Comparison of ENCODE assay signal across 13 cellular contexts in the genomic region with DNA sequence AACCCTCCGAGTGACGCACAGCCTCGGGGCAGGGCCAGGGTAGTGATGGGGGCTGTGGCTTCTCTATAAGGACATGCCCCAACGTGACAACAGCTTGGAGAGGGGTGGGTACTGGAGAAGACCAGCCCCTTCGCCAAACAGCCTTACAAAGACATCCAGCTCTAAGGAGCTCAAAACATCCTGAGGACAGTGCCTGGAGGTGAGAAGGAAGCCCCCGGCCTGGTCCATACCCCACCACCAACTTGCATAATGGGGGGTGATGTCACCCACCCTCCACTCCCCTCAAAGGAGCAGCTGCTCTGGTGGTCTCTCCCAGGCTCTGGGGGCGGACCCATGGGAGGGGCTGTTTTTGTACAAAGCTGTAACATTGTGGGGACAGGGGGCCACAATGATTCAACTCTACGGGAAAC. TPM values are rescaled to one million over a fixed set of nuclear protein-coding genes. Genes with fewer than 3 reads are reported as not detected.
DNase-seq lines count a peak whose midpoint lies in the region; ATAC-seq and FAIRE-seq lines count a peak whose summit lies in the region.
"Had no signal": no experiment of that assay in that cellular context is flagged by ENCODE, and none has a peak within 500 bp of the region (broad histone marks: within the 10 kb centered on the region; RNA-seq: fewer than 3 reads in every experiment).

No MANE protein-coding gene starts in this region.

- no peaks in the 10 kb centered on the region for H3K9me3 Mint-ChIP-seq in CD8-positive, alpha-beta memory T cell
- H3K9me3 Mint-ChIP-seq in activated CD4-positive, alpha-beta T cell treated with anti-CD3 and anti-CD28 coated beads, Interleukin-2, amount 10 ng/mL, durations not matched to agents 7 days and 5 days = no peaks in the 10 kb centered on the region
- H3K9me3 Mint-ChIP-seq: nephron progenitor cell had no signal

- H3K27me3 ChIP-seq in CD8-positive, alpha-beta memory T cell (ENCODE audit: insufficient read depth, low read length, poor library complexity, severe bottlenecking) = no peaks in the 10 kb centered on the region
- H3K27me3 ChIP-seq: BE2C had no signal

- no peaks in the 10 kb centered on the region for H3K27me3 Mint-ChIP-seq in CD8-positive, alpha-beta memory T cell
- H3K27me3 Mint-ChIP-seq in activated CD4-positive, alpha-beta T cell treated with anti-CD3 and anti-CD28 coated beads, Interleukin-2, amount 10 ng/mL, durations not matched to agents 7 days and 5 days = no peaks in the 10 kb centered on the region

- CTCF ChIA-PET in CD8-positive, alpha-beta memory T cell (lab: Charles Lee) = interaction anchor here (2.7 to 21.1 kb wide), 3 partner anchors 12 to 153 kb away, joined by 11 to 508 read pairs (median 94); no protein-coding TSS in a partner anchor
- CTCF ChIA-PET in activated CD4-positive, alpha-beta T cell treated with anti-CD3 and anti-CD28 coated beads, Interleukin-2, amount 10 ng/mL, durations not matched to agents 7 days and 5 days (lab: Charles Lee) = interaction anchor here (0.6 to 13.3 kb wide), 4 partner anchors 12 to 154 kb away, joined by 3 to 176 read pairs (median 13); no protein-coding TSS in a partner anchor

- H3K4me1 Mint-ChIP-seq in CD8-positive, alpha-beta memory T cell = peaks cover 12 to 24% (median 15%) of the 10 kb centered on the region in 3 donors
- H3K4me1 Mint-ChIP-seq in activated CD4-positive, alpha-beta T cell treated with anti-CD3 and anti-CD28 coated beads, Interleukin-2, amount 10 ng/mL, durations not matched to agents 7 days and 5 days = peaks cover 11% of the 10 kb centered on the region

- H3K36me3 Mint-ChIP-seq in CD8-positive, alpha-beta memory T cell = peaks cover 19 to 44% (median 20%) of the 10 kb centered on the region in 3 donors
- peaks cover 40% of the 10 kb centered on the region for H3K36me3 Mint-ChIP-seq in activated CD4-positive, alpha-beta T cell treated with anti-CD3 and anti-CD28 coated beads, Interleukin-2, amount 10 ng/mL, durations not matched to agents 7 days and 5 days (ENCODE audit: low read depth)

- peak overlapping the region; percentile 85 for H3K27ac ChIP-seq in CD8-positive, alpha-beta memory T cell (ENCODE audit: low read depth, low read length)

- peak overlapping the region; percentile 97 to 100 (median 99) for H3K27ac Mint-ChIP-seq in CD8-positive, alpha-beta memory T cell
- H3K27ac Mint-ChIP-seq in activated CD4-positive, alpha-beta T cell treated with anti-CD3 and anti-CD28 coated beads, Interleukin-2, amount 10 ng/mL, durations not matched to agents 7 days and 5 days = peak overlapping the region; percentile 100
- H3K27ac Mint-ChIP-seq: nephron progenitor cell had no signal

- DNase-seq in CD8-positive, alpha-beta memory T cell = peak; percentile 56 to 93 (median 83)
- DNase-seq in activated CD4-positive, alpha-beta T cell treated with anti-CD3 and anti-CD28 coated beads, Interleukin-2, amount 10 ng/mL, durations not matched to agents 7 days and 5 days = peak; percentile 86
- DNase-seq in activated naive CD4-positive, alpha-beta T cell treated with anti-CD3 and anti-CD28 coated beads, Interleukin-2, amount 50 U/mL, for 16 hours = peak; percentile 80
- peak; percentile 85 for DNase-seq in stimulated activated CD4-positive, alpha-beta T cell treated with anti-CD3 and anti-CD28 coated beads, Interleukin-15, amount 100 ng/mL, for 24 hours
- no peak for DNase-seq in NCI-H524 treated with DMSO at 0.1 percent for 48 hours (lab: John Stamatoyannopoulos, UW)
- DNase-seq in GM19239 (ENCODE audit: insufficient read length, low spot score) = no peak
- DNase-seq: BE2C, KG1, nephron progenitor cell, SIG-M5 had no signal

- H3K4me1 ChIP-seq in CD8-positive, alpha-beta memory T cell (ENCODE audit: insufficient read depth, low read length) = peaks cover 9% of the 10 kb centered on the region
- H3K4me1 ChIP-seq: BE2C had no signal

- no peak for ATAC-seq in esophagus mucosa
- ATAC-seq in GM18870 (IDR thresholded peaks at IDR 0.05; ENCODE audit: unreplicated experiment) = no peak

- H3K4me3 ChIP-seq in CD8-positive, alpha-beta memory T cell (ENCODE audit: low read length) = peak overlapping the region; percentile 49

- peak overlapping the region; percentile 80 to 99 (median 85) for H3K4me3 Mint-ChIP-seq in CD8-positive, alpha-beta memory T cell
- peak overlapping the region; percentile 88 for H3K4me3 Mint-ChIP-seq in activated CD4-positive, alpha-beta T cell treated with anti-CD3 and anti-CD28 coated beads, Interleukin-2, amount 10 ng/mL, durations not matched to agents 7 days and 5 days
- H3K4me3 Mint-ChIP-seq: nephron progenitor cell had no signal

- no peak for FAIRE-seq in GM19239 (lab: Jason Lieb, UNC)
- FAIRE-seq: endothelial cell of umbilical vein had no signal

- POLR2A ChIA-PET in CD8-positive, alpha-beta memory T cell (lab: Charles Lee) = interaction anchor here (0.6 to 19.9 kb wide), 4 partner anchors 12 to 149 kb away, joined by 4 to 1213 read pairs (median 198); no protein-coding TSS in a partner anchor
- POLR2A ChIA-PET in activated CD4-positive, alpha-beta T cell treated with anti-CD3 and anti-CD28 coated beads, Interleukin-2, amount 10 ng/mL, durations not matched to agents 7 days and 5 days (lab: Charles Lee) = interaction anchor here (0.5 to 6.6 kb wide), 7 partner anchors 12 to 478 kb away, joined by 3 to 103 read pairs (median 4); no protein-coding TSS in a partner anchor

- no peaks in the 10 kb centered on the region for H3K9me3 ChIP-seq in CD8-positive, alpha-beta memory T cell (ENCODE audit: low read length)
- H3K9me3 ChIP-seq: BE2C had no signal

- peaks cover 21% of the 10 kb centered on the region for H3K36me3 ChIP-seq in CD8-positive, alpha-beta memory T cell (ENCODE audit: insufficient read depth, low read length)
- H3K36me3 ChIP-seq: BE2C had no signal

RNA-seq across cellular contexts. Expression of a gene that starts 15.1 kb away (rescaled TPM):
- total RNA-seq in CD8-positive, alpha-beta memory T cell = not detected
- polyA plus RNA-seq in CD8-positive, alpha-beta memory T cell = not detected
- not detected for total RNA-seq in activated CD4-positive, alpha-beta T cell treated with anti-CD3 and anti-CD28 coated beads, Interleukin-2, amount 10 ng/mL, durations not matched to agents 7 days and 5 days
- not detected for total RNA-seq in esophagus mucosa
- total RNA-seq: endothelial cell of umbilical vein had no signal

RNA-seq across cellular contexts. Expression of a gene that starts 36.6 kb away (rescaled TPM):
- not detected for total RNA-seq in CD8-positive, alpha-beta memory T cell
- polyA plus RNA-seq in CD8-positive, alpha-beta memory T cell = not detected
- total RNA-seq in activated CD4-positive, alpha-beta T cell treated with anti-CD3 and anti-CD28 coated beads, Interleukin-2, amount 10 ng/mL, durations not matched to agents 7 days and 5 days = not detected
- total RNA-seq in esophagus mucosa = not detected
- total RNA-seq: endothelial cell of umbilical vein had no signal
- polyA plus RNA-seq: endothelial cell of umbilical vein had no signal

Comparison
In these comparisons a context has a peak if more than half of its experiments do, and no peak if none do; other contexts are left out.
1. DNase-seq: peak in CD8-positive, alpha-beta memory T cell (5 of 5), activated CD4-positive, alpha-beta T cell treated with anti-CD3 and anti-CD28 coated beads, Interleukin-2, amount 10 ng/mL, durations not matched to agents 7 days and 5 days (single experiment), activated naive CD4-positive, alpha-beta T cell treated with anti-CD3 and anti-CD28 coated beads, Interleukin-2, amount 50 U/mL, for 16 hours (single experiment) and stimulated activated CD4-positive, alpha-beta T cell treated with anti-CD3 and anti-CD28 coated beads, Interleukin-15, amount 100 ng/mL, for 24 hours (single experiment); none in NCI-H524 treated with DMSO at 0.1 percent for 48 hours (single experiment) and GM19239 (single experiment).